ENCODE assay signal across 2 cellular contexts in genomic region chr7:157041004-157041403, GRCh38.
TF ChIP-seq lines count a peak whose summit lies in the region.

No MANE protein-coding gene starts in this region.

TF ChIP-seq in HepG2, 621 proteins besides CTCF, POLR2A, EP300 and RAD21:
- TF ChIP-seq CEBPB (IDR thresholded peaks at IDR 0.05; ENCODE audit: borderline replicate concordance, low read depth, low read length) (peak; percentile 61; the same call in 1 of the 2 replicates), ZNF180 (CRISPR knock-in tag; IDR thresholded peaks at IDR 0.05; ENCODE audit: borderline replicate concordance, low read depth) (no peak), MAX (IDR thresholded peaks at IDR 0.05) (no peak), ATF4 (CRISPR knock-in tag; IDR thresholded peaks at IDR 0.05) (peak in 1 of 2 experiments; percentile 92; a peak in 2 of 4 replicates), SNAI1 (CRISPR knock-in tag; IDR thresholded peaks at IDR 0.05; ENCODE audit: borderline replicate concordance) (no peak), CENPT (CRISPR knock-in tag; IDR thresholded peaks at IDR 0.05; ENCODE audit: low read depth) (no peak), CEBPG (CRISPR knock-in tag; IDR thresholded peaks at IDR 0.05) (peak; percentile 72), TFAP4 (IDR thresholded peaks at IDR 0.05; ENCODE audit: borderline replicate concordance, low read depth) (peak; percentile 86), SMYD3 (CRISPR knock-in tag; IDR thresholded peaks at IDR 0.05) (no peak), ATF3 (CRISPR knock-in tag; IDR thresholded peaks at IDR 0.05) (peak; percentile 64), ZNF670 (CRISPR knock-in tag; IDR thresholded peaks at IDR 0.05; ENCODE audit: borderline replicate concordance) (no peak), BCLAF1 (IDR thresholded peaks at IDR 0.05) (no peak), PHF5A (CRISPR knock-in tag; IDR thresholded peaks at IDR 0.05; ENCODE audit: low read depth, unreplicated experiment) (no peak), RCOR2 (CRISPR knock-in tag; IDR thresholded peaks at IDR 0.05) (no peak), ZNF280D (CRISPR knock-in tag; IDR thresholded peaks at IDR 0.05) (no peak), ZBTB34 (CRISPR knock-in tag; IDR thresholded peaks at IDR 0.05) (no peak), ZNF616 (CRISPR knock-in tag; IDR thresholded peaks at IDR 0.05; ENCODE audit: low read depth) (no peak), ZMAT3 (CRISPR knock-in tag; conservative IDR thresholded peaks at IDR 0.05) (no peak), ARNTL (CRISPR knock-in tag; IDR thresholded peaks at IDR 0.05) (no peak)

TF ChIP-seq in H1, 55 proteins besides CTCF, POLR2A, EP300 and RAD21:
- TF ChIP-seq CEBPB (IDR thresholded peaks at IDR 0.05; ENCODE audit: low read depth, low read length) (peak; percentile 45), MAFK (IDR thresholded peaks at IDR 0.05; ENCODE audit: low read depth, low read length) (no peak)
